1 cellular context compared by ENCODE assay signal in the genomic region with DNA sequence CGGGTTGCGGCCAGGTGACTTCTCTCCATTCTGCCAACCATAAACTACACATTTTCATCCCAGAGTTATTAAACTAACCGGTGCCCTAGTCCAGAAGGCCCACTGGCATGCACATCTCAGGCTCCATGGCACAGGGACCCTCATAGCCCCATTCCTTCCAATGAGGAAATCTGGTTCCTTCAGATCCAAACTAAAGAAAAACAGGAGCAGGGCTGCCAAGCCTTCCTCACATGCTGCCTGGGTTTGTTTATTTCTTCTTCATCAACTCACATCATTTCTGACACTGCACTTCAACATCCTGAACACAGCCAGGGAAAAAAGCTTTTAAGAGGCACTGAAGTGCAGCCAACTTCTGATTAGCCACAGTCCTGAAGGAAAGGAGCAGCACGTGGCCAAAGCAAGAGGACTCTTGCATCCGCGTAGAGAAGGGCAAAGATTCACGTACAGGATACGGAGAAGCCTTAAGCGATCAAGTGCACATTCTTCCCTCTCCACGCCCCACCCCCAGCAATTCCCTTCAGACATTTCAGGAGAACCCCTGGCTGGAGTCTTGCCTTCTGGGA.
TF ChIP-seq lines count a peak whose summit lies in the region.

No MANE protein-coding gene starts in this region.

TF ChIP-seq in SK-N-SH treated with all-trans-retinoic acid at 6 μM for 48 hours, 23 proteins besides CTCF, POLR2A, EP300 and RAD21 (continued from another document):
- TF ChIP-seq, protein P1, sequence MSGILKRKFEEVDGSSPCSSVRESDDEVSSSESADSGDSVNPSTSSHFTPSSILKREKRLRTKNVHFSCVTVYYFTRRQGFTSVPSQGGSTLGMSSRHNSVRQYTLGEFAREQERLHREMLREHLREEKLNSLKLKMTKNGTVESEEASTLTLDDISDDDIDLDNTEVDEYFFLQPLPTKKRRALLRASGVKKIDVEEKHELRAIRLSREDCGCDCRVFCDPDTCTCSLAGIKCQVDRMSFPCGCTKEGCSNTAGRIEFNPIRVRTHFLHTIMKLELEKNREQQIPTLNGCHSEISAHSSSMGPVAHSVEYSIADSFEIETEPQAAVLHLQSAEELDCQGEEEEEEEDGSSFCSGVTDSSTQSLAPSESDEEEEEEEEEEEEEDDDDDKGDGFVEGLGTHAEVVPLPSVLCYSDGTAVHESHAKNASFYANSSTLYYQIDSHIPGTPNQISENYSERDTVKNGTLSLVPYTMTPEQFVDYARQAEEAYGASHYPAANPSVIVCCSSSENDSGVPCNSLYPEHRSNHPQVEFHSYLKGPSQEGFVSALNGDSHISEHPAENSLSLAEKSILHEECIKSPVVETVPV (CRISPR knock-in tag; IDR thresholded peaks at IDR 0.05), result no peak
- TF ChIP-seq TOX (CRISPR knock-in tag; IDR thresholded peaks at IDR 0.05; ENCODE audit: borderline replicate concordance) (no peak), ZNF8 (CRISPR knock-in tag; IDR thresholded peaks at IDR 0.05) (no peak), ZFP30 (CRISPR knock-in tag; IDR thresholded peaks at IDR 0.05) (no peak), TCF4 (CRISPR knock-in tag; IDR thresholded peaks at IDR 0.05; ENCODE audit: borderline replicate concordance) (no peak), ZNF565 (CRISPR knock-in tag; conservative IDR thresholded peaks at IDR 0.05; ENCODE audit: low read depth) (no peak), CSDC2 (CRISPR knock-in tag; IDR thresholded peaks at IDR 0.05) (no peak), RARB (CRISPR knock-in tag; IDR thresholded peaks at IDR 0.05) (no peak), SNAI2 (CRISPR knock-in tag; IDR thresholded peaks at IDR 0.05) (no peak), ISL1 (CRISPR knock-in tag; IDR thresholded peaks at IDR 0.05) (no peak), ZNF70 (CRISPR knock-in tag; IDR thresholded peaks at IDR 0.05) (no peak), ZC3H10 (CRISPR knock-in tag; IDR thresholded peaks at IDR 0.05) (no peak), BACH2 (CRISPR knock-in tag; IDR thresholded peaks at IDR 0.05; ENCODE audit: borderline replicate concordance) (no peak), OSR1 (CRISPR knock-in tag; IDR thresholded peaks at IDR 0.05) (no peak)
- TF ChIP-seq, protein P2, sequence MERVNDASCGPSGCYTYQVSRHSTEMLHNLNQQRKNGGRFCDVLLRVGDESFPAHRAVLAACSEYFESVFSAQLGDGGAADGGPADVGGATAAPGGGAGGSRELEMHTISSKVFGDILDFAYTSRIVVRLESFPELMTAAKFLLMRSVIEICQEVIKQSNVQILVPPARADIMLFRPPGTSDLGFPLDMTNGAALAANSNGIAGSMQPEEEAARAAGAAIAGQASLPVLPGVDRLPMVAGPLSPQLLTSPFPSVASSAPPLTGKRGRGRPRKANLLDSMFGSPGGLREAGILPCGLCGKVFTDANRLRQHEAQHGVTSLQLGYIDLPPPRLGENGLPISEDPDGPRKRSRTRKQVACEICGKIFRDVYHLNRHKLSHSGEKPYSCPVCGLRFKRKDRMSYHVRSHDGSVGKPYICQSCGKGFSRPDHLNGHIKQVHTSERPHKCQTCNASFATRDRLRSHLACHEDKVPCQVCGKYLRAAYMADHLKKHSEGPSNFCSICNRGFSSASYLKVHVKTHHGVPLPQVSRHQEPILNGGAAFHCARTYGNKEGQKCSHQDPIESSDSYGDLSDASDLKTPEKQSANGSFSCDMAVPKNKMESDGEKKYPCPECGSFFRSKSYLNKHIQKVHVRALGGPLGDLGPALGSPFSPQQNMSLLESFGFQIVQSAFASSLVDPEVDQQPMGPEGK (CRISPR knock-in tag; IDR thresholded peaks at IDR 0.05; ENCODE audit: borderline replicate concordance), result no peak
- TF ChIP-seq, protein P3, sequence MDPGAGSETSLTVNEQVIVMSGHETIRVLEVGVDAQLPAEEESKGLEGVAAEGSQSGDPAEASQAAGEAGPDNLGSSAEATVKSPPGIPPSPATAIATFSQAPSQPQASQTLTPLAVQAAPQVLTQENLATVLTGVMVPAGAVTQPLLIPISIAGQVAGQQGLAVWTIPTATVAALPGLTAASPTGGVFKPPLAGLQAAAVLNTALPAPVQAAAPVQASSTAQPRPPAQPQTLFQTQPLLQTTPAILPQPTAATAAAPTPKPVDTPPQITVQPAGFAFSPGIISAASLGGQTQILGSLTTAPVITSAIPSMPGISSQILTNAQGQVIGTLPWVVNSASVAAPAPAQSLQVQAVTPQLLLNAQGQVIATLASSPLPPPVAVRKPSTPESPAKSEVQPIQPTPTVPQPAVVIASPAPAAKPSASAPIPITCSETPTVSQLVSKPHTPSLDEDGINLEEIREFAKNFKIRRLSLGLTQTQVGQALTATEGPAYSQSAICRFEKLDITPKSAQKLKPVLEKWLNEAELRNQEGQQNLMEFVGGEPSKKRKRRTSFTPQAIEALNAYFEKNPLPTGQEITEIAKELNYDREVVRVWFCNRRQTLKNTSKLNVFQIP (CRISPR knock-in tag; IDR thresholded peaks at IDR 0.05; ENCODE audit: borderline replicate concordance, low read depth), result no peak
